In the genomic region with DNA sequence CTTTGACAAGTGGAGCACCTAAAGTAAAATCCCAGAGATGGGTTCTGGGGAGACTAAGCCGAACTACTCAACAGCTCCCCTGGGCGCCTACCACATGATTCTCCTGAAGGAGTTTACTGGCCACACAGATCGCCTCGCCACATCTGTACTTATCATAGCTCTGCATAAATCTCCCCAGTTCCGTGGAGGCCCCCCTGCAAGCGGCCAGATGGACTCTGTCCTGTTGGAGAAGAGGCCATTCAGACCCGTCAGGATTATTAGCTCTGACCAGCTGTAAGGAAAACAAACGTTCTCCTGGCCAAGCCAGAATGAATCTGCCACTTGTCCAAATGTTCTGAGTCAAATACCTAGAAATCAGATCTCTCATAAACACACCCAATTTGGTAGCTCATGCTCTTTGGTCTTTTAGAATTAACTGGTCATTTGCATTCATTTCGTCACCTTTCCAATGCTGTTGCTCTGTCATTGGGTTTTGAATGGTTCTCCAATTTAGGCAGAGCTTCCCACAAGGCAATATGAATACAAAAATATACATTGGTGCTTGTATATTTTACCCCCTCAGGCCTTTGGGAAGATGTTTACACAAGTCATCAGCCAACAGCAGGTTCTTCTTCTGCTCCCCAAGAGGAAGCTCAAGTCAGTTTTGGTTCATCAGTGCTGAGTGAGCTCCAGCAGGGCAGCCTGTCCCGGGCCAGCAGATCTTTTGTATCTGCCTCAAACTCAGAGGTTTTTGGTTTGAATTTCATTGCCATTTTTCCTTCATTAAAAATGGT, we compare ENCODE assay signal across 16 cellular contexts.
DNase-seq lines count a peak whose midpoint lies in the region; ATAC-seq, FAIRE-seq and TF ChIP-seq lines count a peak whose summit lies in the region.
"Had no signal": no experiment of that assay in that cellular context is flagged by ENCODE, and none has a peak within 500 bp of the region (broad histone marks: within the 10 kb centered on the region; RNA-seq: fewer than 3 reads in every experiment).

No MANE protein-coding gene starts in this region.

- H3K9me2 ChIP-seq in SK-N-SH (no peaks in the 10 kb centered on the region), hepatocyte (replicated peaks; ENCODE audit: insufficient read depth) (no peaks in the 10 kb centered on the region)

- TF ChIP-seq CTCF in liver (IDR thresholded peaks at IDR 0.05; ENCODE audit: low read depth, low read length, missing input control) = no peak
- TF ChIP-seq CTCF in HepG2 (CRISPR knock-in tag; IDR thresholded peaks at IDR 0.05) = no peak
- TF ChIP-seq CTCF in SK-N-SH (IDR thresholded peaks at IDR 0.05) = no peak
- TF ChIP-seq CTCF in hepatocyte (IDR thresholded peaks at IDR 0.05; ENCODE audit: poor library complexity) = no peak
- TF ChIP-seq CTCF in brain microvascular endothelial cell (IDR thresholded peaks at IDR 0.05; ENCODE audit: low read depth, low read length, missing control alignments) = no peak

- CTCF ChIA-PET in HepG2 (lab: Yijun Ruan, JAX; ENCODE audit: low intra/inter-chr PET ratio, low total read pairs) (no interaction called here), SK-N-SH (lab: Yijun Ruan, JAX) (interaction anchor here (0.9 to 1.0 kb wide), 4 partner anchors 9 to 131 kb away, joined by 3 read pairs; no protein-coding TSS in a partner anchor)

- H3K4me3 ChIP-seq in liver (ENCODE audit: low read depth in 1 of 3, low read length in 3 of 3) = no peak overlapping the region
- H3K4me3 ChIP-seq in HepG2 (replicated peaks in 1 of 3; ENCODE audit: insufficient read depth in 1 of 3, low read depth in 2 of 3, low read length in 3 of 3) = no peak overlapping the region
- H3K4me3 ChIP-seq in SK-N-SH (ENCODE audit: low read depth in 2 of 2, low read length in 1 of 2) = no peak overlapping the region
- no peak overlapping the region for H3K4me3 ChIP-seq in hepatocyte
- H3K4me3 ChIP-seq in brain microvascular endothelial cell (ENCODE audit: low read depth, low read length) = no peak overlapping the region
- no peak overlapping the region for H3K4me3 ChIP-seq in SJCRH30

- BruUV-seq in HepG2 (replicated peaks; lab: Mats Ljungman, UMichigan) = no TSS peak

- intact Hi-C loops in HepG2 (cut with micrococcal nuclease; ENCODE audit: unreplicated experiment) = no loop called here

- no peak for TF ChIP-seq POLR2A in HepG2 (IDR thresholded peaks at IDR 0.05; ENCODE audit: insufficient read depth in 1 of 2, low read depth in 2 of 2, low read length in 2 of 2)

- H2AFZ ChIP-seq in HepG2 (ENCODE audit: low read length) = no peak overlapping the region
- no peak overlapping the region for H2AFZ ChIP-seq in SK-N-SH (ENCODE audit: low read depth)
- H2AFZ ChIP-seq in hepatocyte = no peak overlapping the region

- H3K9ac ChIP-seq in liver (ENCODE audit: low read depth in 1 of 2, low read length in 2 of 2) (no peak overlapping the region), HepG2 (ENCODE audit: insufficient read depth, low read depth, low read length) (no peak overlapping the region), SK-N-SH (no peak overlapping the region)

- no peak for TF ChIP-seq EP300 in HepG2 (IDR thresholded peaks at IDR 0.05; ENCODE audit: low read depth in 2 of 2, low read length in 2 of 2)
- no peak for TF ChIP-seq EP300 in HepG2 (CRISPR knock-in tag; IDR thresholded peaks at IDR 0.05; ENCODE audit: borderline replicate concordance)
- TF ChIP-seq EP300 in SK-N-SH (IDR thresholded peaks at IDR 0.05; ENCODE audit: borderline replicate concordance in 1 of 2, low read depth in 1 of 2, low read length in 1 of 2) = no peak

- H3K4me2 ChIP-seq in HepG2 (ENCODE audit: low read depth, low read length) (no peak overlapping the region), SK-N-SH (peak overlapping the region; percentile 14; the same call in 1 of the 2 replicates), hepatocyte (peak overlapping the region; percentile 3)

- H4K20me1 ChIP-seq in HepG2 (ENCODE audit: insufficient read depth, low read length) (no peaks in the 10 kb centered on the region), SK-N-SH (ENCODE audit: insufficient read depth) (no peaks in the 10 kb centered on the region), hepatocyte (ENCODE audit: insufficient read depth, poor library complexity, severe bottlenecking) (no peaks in the 10 kb centered on the region)

- H3K27ac ChIP-seq in liver (ENCODE audit: low read depth in 1 of 2, low read length in 2 of 2) = peak overlapping the region; percentile 58 to 63
- H3K27ac ChIP-seq in HepG2 (ENCODE audit: extremely low read length, insufficient read depth, low read length) = no peak overlapping the region
- H3K27ac ChIP-seq in SK-N-SH (ENCODE audit: low read depth in 2 of 2, low read length in 1 of 2) = peak overlapping the region; percentile 34 to 80; a peak in 2 of 4 replicates
- H3K27ac ChIP-seq in hepatocyte = peak overlapping the region; percentile 62
- no peak overlapping the region for H3K27ac ChIP-seq in brain microvascular endothelial cell
- H3K27ac ChIP-seq in SJCRH30 = no peak overlapping the region

- no peaks in the 10 kb centered on the region for H3K9me3 ChIP-seq in liver (ENCODE audit: control insufficient read depth in 4 of 4, low read length in 3 of 4)
- no peaks in the 10 kb centered on the region for H3K9me3 ChIP-seq in HepG2 (ENCODE audit: low read length)
- no peaks in the 10 kb centered on the region for H3K9me3 ChIP-seq in SK-N-SH
- H3K9me3 ChIP-seq in hepatocyte (ENCODE audit: low read depth) = no peaks in the 10 kb centered on the region
- no peaks in the 10 kb centered on the region for H3K9me3 ChIP-seq in SJCRH30 (replicated peaks)

- FAIRE-seq in HepG2 (lab: Jason Lieb, UNC) = no peak

- peaks cover 0 to 2% (median 0%) of the 10 kb centered on the region in 4 donors for H3K36me3 ChIP-seq in liver (ENCODE audit: control insufficient read depth in 4 of 4, insufficient read depth in 3 of 4, low read depth in 1 of 4, low read length in 3 of 4)
- H3K36me3 ChIP-seq in HepG2 (replicated peaks in 1 of 2; ENCODE audit: control insufficient read depth in 1 of 2, insufficient read depth in 2 of 2, low read length in 2 of 2) = no peaks in the 10 kb centered on the region
- H3K36me3 ChIP-seq in SK-N-SH (replicated peaks in 1 of 2; ENCODE audit: control insufficient read depth in 1 of 2, insufficient read depth in 2 of 2, low read length in 1 of 2) = peaks cover 3 to 24% of the 10 kb centered on the region in 2 experiments
- no peaks in the 10 kb centered on the region for H3K36me3 ChIP-seq in hepatocyte (replicated peaks; ENCODE audit: insufficient read depth, low read depth)
- peaks cover 8% of the 10 kb centered on the region for H3K36me3 ChIP-seq in brain microvascular endothelial cell (replicated peaks)
- no peaks in the 10 kb centered on the region for H3K36me3 ChIP-seq in SJCRH30

- H3K4me1 ChIP-seq in liver (ENCODE audit: control insufficient read depth in 4 of 4, insufficient read depth in 4 of 4, low read length in 3 of 4) (peaks cover 2 to 26% (median 16%) of the 10 kb centered on the region in 4 donors), HepG2 (ENCODE audit: insufficient read depth, low read length) (peaks cover 7% of the 10 kb centered on the region), SK-N-SH (ENCODE audit: control insufficient read depth in 1 of 2, insufficient read depth in 2 of 2, low read depth in 1 of 2, low read length in 1 of 2) (peaks cover 14 to 33% of the 10 kb centered on the region in 2 experiments; a peak in 3 of 4 replicates), hepatocyte (ENCODE audit: insufficient read depth) (peaks cover 24% of the 10 kb centered on the region), SJCRH30 (no peaks in the 10 kb centered on the region)

- WGBS in liver = 60% methylated on average over 10 of the region's 10 CpGs
- 17% methylated on average over 8 of the region's 10 CpGs for WGBS in HepG2 (ENCODE audit: low lambda C conversion rate)
- 70% methylated on average over 10 of the region's 10 CpGs for WGBS in SK-N-SH (ENCODE audit: low lambda C conversion rate)
- WGBS in hepatocyte (ENCODE audit: low lambda C conversion rate, missing lambda C conversion rate) = 70% methylated on average over 10 of the region's 10 CpGs

- no peaks in the 10 kb centered on the region for H3K27me3 ChIP-seq in liver (ENCODE audit: control insufficient read depth in 4 of 4, insufficient read depth in 4 of 4, low read length in 3 of 4)
- H3K27me3 ChIP-seq in HepG2 (ENCODE audit: control insufficient read depth in 1 of 2, insufficient read depth in 2 of 2, low read length in 2 of 2) = no peaks in the 10 kb centered on the region
- H3K27me3 ChIP-seq in SK-N-SH (ENCODE audit: insufficient read depth) = no peaks in the 10 kb centered on the region
- H3K27me3 ChIP-seq in hepatocyte = no peaks in the 10 kb centered on the region
- no peaks in the 10 kb centered on the region for H3K27me3 ChIP-seq in brain microvascular endothelial cell (replicated peaks)
- no peaks in the 10 kb centered on the region for H3K27me3 ChIP-seq in SJCRH30

- TF ChIP-seq RAD21 in liver (IDR thresholded peaks at IDR 0.05) (peak in 1 of 2 donors; percentile 44), HepG2 (CRISPR knock-in tag; IDR thresholded peaks at IDR 0.05) (no peak), SK-N-SH (IDR thresholded peaks at IDR 0.05; ENCODE audit: low read length) (no peak)

- in situ Hi-C loops in HepG2 (cut with HindIII; ENCODE audit: extremely low pct_ligation_motif_present, low pct_unique_long_range_greater_than_20kb) (no loop called here), brain microvascular endothelial cell (cut with HindIII; ENCODE audit: low pct_ligation_motif_present, low sequenced_read_pairs) (no loop called here)

- POLR2A ChIA-PET in HepG2 (lab: Yijun Ruan, JAX) (no interaction called here), SK-N-SH (lab: Yijun Ruan, JAX) (no interaction called here)

- H3F3A ChIP-seq in SK-N-SH (replicated peaks; ENCODE audit: insufficient read depth) = peaks cover 6% of the 10 kb centered on the region

- H3K79me2 ChIP-seq in HepG2 (ENCODE audit: insufficient read depth, low read length) (no peaks in the 10 kb centered on the region), SK-N-SH (ENCODE audit: insufficient read depth) (no peaks in the 10 kb centered on the region), hepatocyte (no peaks in the 10 kb centered on the region)

- ATAC-seq in HepG2 (no peak), HG02852 (IDR thresholded peaks at IDR 0.05; ENCODE audit: unreplicated experiment) (no peak)

- no peak for DNase-seq in HepG2 (ENCODE audit: low spot score)
- DNase-seq in SK-N-SH = no peak
- peak; percentile 40 for DNase-seq in hepatocyte (ENCODE audit: low spot score)
- no peak for DNase-seq in brain microvascular endothelial cell
- DNase-seq in SJCRH30 = no peak
- no peak for DNase-seq in NOMO-1 treated with dmso at 0.1 percent for 144 hours (lab: John Stamatoyannopoulos, UW; ENCODE audit: unreplicated experiment)
- DNase-seq: AML-193, COR-L47, DMS153, Kasumi-1, NCI-H1694 treated with DMSO at 0.1 percent for 48 hours, NCI-H2107, NCI-H2227 treated with DMSO at 0.1 percent for 48 hours, NCI-H524 treated with DMSO at 0.1 percent for 48 hours had no signal

TF ChIP-seq in liver, 16 proteins besides CTCF, POLR2A, EP300 and RAD21 (continues in another document):
- TF ChIP-seq SP1 (IDR thresholded peaks at IDR 0.05) = peak; percentile 54
- TF ChIP-seq FOXA1 (IDR thresholded peaks at IDR 0.05) = no peak

TF ChIP-seq in HepG2, 621 proteins besides CTCF, POLR2A, EP300 and RAD21 (continues in another document):
- no peak for TF ChIP-seq FOXK1 (CRISPR knock-in tag; IDR thresholded peaks at IDR 0.05; ENCODE audit: borderline replicate concordance, low read depth)

Comparison
In these comparisons a context has a peak if more than half of its experiments do, and no peak if none do; other contexts are left out.
1. H3K27ac ChIP-seq: peak in liver (2 of 2), SK-N-SH (2 of 2) and hepatocyte (single experiment); none in HepG2 (single experiment), brain microvascular endothelial cell (single experiment) and SJCRH30 (single experiment).